Comparison of ENCODE assay signal across 8 cellular contexts in the genomic region with DNA sequence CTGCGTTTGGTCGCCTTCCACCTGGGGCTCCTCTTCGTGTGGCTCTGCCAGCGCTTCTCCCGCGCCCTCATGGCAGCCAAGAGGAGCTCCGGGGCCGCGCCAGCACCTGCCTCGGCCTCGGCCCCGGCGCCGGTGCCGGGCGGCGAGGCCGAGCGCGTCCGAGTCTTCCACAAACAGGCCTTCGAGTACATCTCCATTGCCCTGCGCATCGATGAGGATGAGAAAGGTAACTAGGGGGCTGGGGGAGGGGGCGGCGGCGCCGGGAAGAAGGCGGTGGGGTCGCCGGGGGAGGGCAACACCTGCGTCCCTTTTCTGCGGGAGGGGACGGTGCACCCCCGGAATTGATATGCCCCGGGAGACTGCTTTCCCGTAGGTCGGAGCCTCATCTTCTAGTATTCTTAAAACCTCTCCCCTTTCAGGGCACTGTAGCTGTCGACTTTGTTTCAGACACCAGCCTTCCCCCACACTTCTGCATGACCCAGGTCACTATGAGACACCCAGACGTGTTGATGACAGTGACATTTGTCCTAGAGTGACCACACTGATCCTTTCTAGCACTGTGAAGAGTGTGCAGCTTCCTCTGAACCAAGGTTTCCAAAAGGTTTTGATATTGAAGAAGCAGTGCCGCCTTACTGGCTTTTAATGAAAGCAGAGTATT. TPM values are rescaled to one million over a fixed set of nuclear protein-coding genes. Genes with fewer than 3 reads are reported as not detected.
A peak's percentile ranks its signal among the peaks of the same experiment; 100 is the strongest.
DNase-seq lines count a peak whose midpoint lies in the region; ATAC-seq and TF ChIP-seq lines count a peak whose summit lies in the region.

No MANE protein-coding gene starts in this region.

- H3K4me3 ChIP-seq in Peyer's patch (peak overlapping the region; percentile 74 to 92 (median 84)), lower leg skin (ENCODE audit: low read depth, poor library complexity, severe bottlenecking) (peak overlapping the region; percentile 88)

- H3K27me3 Mint-ChIP-seq in central memory CD8-positive, alpha-beta T cell = no peaks in the 10 kb centered on the region

- H3K4me3 Mint-ChIP-seq in central memory CD8-positive, alpha-beta T cell = peak overlapping the region; percentile 95

- DNase-seq in activated T-cell treated with anti-CD3 and anti-CD28 coated beads for 48 hours (ENCODE audit: low read depth) (peak; percentile 7), Peyer's patch (peak in 1 of 3 donors; percentile 23), lower leg skin (ENCODE audit: low spot score in 2 of 2) (peak in 1 of 2 donors; percentile 17), superior temporal gyrus (ENCODE audit: extremely low spot score) (peak; percentile 42), omental fat pad (ENCODE audit: low spot score) (no peak)
- no peak for DNase-seq in activated T-cell treated with anti-CD3 and anti-CD28 coated beads, Interleukin-2, amount 50 U/mL, for 1 hour
- peak in 1 of 2 donors; percentile 15 for DNase-seq in central memory CD8-positive, alpha-beta T cell (ENCODE audit: low spot score in 2 of 2)

- no peaks in the 10 kb centered on the region for H3K27me3 ChIP-seq in Peyer's patch

- no peaks in the 10 kb centered on the region for H3K9me3 Mint-ChIP-seq in central memory CD8-positive, alpha-beta T cell

- peaks cover 15% of the 10 kb centered on the region for H3K36me3 Mint-ChIP-seq in central memory CD8-positive, alpha-beta T cell (ENCODE audit: insufficient read depth)

- H3K4me1 Mint-ChIP-seq in central memory CD8-positive, alpha-beta T cell = peaks cover 26% of the 10 kb centered on the region

- TF ChIP-seq POLR2A in Peyer's patch (IDR thresholded peaks at IDR 0.05) (peak; percentile 41 to 51), lower leg skin (IDR thresholded peaks at IDR 0.05) (no peak)

- intact Hi-C loops in lower leg skin (cut with DNase I; ENCODE audit: low total_unique reads) = no loop called here

- H3K27ac Mint-ChIP-seq in central memory CD8-positive, alpha-beta T cell (ENCODE audit: low read depth) = peak overlapping the region; percentile 53

- peaks cover 0 to 9% (median 0%) of the 10 kb centered on the region in 3 donors for H3K36me3 ChIP-seq in Peyer's patch

- WGBS in lower leg skin, 2 donors = 1% methylated on average over 28 to 41 of the region's 41 CpGs

- H3K4me1 ChIP-seq in Peyer's patch = peaks cover 0 to 13% (median 3%) of the 10 kb centered on the region in 4 donors

- no peaks in the 10 kb centered on the region for H3K9me3 ChIP-seq in Peyer's patch

- peak overlapping the region; percentile 88 to 96 (median 90) for H3K27ac ChIP-seq in Peyer's patch

- ATAC-seq in HG02938 (IDR thresholded peaks at IDR 0.05; ENCODE audit: unreplicated experiment) (peak; percentile 5), omental fat pad (ENCODE audit: low FRiP score) (no peak)
- ATAC-seq in central memory CD8-positive, alpha-beta T cell (replicated peaks; ENCODE audit: extremely low read depth, poor library complexity, severe bottlenecking) = no peak

- TF ChIP-seq CTCF in Peyer's patch (IDR thresholded peaks at IDR 0.05) (no peak), lower leg skin (IDR thresholded peaks at IDR 0.05) (no peak), omental fat pad (IDR thresholded peaks at IDR 0.05) (no peak)

RNA-seq across cellular contexts. Expression of a gene that starts 0.8 kb away (rescaled TPM):
- total RNA-seq in Peyer's patch (10 to 100 TPM; 18.2 to 46.9 (median 23.4) TPM), lower leg skin (10 to 100 TPM; 19.0 to 26.6 (median 23.1) TPM), omental fat pad (10 to 100 TPM; 13.2 to 23.3 (median 15.9) TPM)

RNA-seq across cellular contexts. Expression of a gene that starts 24.5 kb away (rescaled TPM):
- total RNA-seq in Peyer's patch = 10 to 100 TPM; 29.5 to 45.4 (median 36.3) TPM
- total RNA-seq in lower leg skin = 10 to 100 TPM; 58.1 to 76.9 (median 61.8) TPM
- 10 to 100 TPM; 29.2 to 55.5 (median 44.6) TPM for total RNA-seq in omental fat pad

RNA-seq across cellular contexts. Expression of a gene that starts 53.3 kb away (rescaled TPM):
- total RNA-seq in Peyer's patch (10 to 100 TPM in 3 of 4 donors, 1 to 10 TPM in 1; 5.2 to 27.3 (median 21.7) TPM), lower leg skin (10 to 100 TPM; 25.1 to 31.3 (median 28.7) TPM), omental fat pad (10 to 100 TPM; 14.7 to 26.2 (median 21.7) TPM)

Comparison
In these comparisons a context has a peak if more than half of its experiments do, and no peak if none do; other contexts are left out.
1. DNase-seq: peak in activated T-cell treated with anti-CD3 and anti-CD28 coated beads for 48 hours (single experiment) and superior temporal gyrus (single experiment); none in activated T-cell treated with anti-CD3 and anti-CD28 coated beads, Interleukin-2, amount 50 U/mL, for 1 hour (single experiment) and omental fat pad (single experiment).
2. POLR2A ChIP-seq: peak in Peyer's patch (2 of 2); none in lower leg skin (0 of 2).